Comparison of ENCODE assay signal across 1 cellular context in the genomic region with DNA sequence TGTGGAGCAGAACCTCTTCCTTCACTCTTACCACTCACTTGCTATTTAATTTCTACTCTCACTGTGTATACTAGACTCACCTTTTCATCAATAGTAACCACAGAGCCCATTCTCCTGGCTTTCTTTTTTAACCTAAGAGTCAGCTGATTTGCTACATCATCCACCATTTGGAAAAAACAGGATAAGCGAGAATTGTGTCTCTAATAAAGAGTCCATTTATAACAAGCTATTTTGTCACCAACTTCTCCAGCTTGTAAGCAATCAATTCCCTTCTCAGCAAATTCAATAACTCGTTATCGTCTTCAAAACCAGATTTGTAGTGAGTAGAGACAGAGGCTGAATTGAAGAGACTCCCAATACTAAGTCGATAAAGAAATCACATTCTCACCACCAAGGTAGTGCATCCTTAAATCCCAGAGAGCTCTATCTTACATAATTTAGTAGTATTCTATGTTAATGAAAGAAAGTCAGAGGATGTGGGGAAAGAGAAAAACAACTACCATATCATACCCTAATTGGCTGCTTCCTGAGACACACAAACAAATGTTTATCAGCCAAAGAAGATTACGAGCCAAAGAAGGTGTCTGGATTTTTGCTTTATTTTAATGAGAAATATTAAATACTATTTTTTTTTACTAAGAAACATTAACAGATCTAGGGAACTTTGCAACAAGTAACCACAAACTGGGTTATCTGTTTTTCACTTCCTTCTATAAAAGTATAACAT.
TF ChIP-seq lines count a peak whose summit lies in the region.

No MANE protein-coding gene starts in this region.

TF ChIP-seq in HepG2, 621 proteins besides CTCF, POLR2A, EP300 and RAD21:
- TF ChIP-seq ZNF619 (CRISPR knock-in tag; IDR thresholded peaks at IDR 0.05) (no peak), TBP (CRISPR knock-in tag; IDR thresholded peaks at IDR 0.05) (no peak), MAFF (IDR thresholded peaks at IDR 0.05; ENCODE audit: low read depth, low read length) (no peak), SALL1 (CRISPR knock-in tag; IDR thresholded peaks at IDR 0.05) (no peak), ZBTB14 (CRISPR knock-in tag; IDR thresholded peaks at IDR 0.05) (no peak), ZNF329 (CRISPR knock-in tag; IDR thresholded peaks at IDR 0.05; ENCODE audit: low read depth) (no peak), PHB2 (IDR thresholded peaks at IDR 0.05; ENCODE audit: partially characterized antibody) (no peak), THAP11 (CRISPR knock-in tag; IDR thresholded peaks at IDR 0.05) (no peak), ZFP91 (CRISPR knock-in tag; IDR thresholded peaks at IDR 0.05; ENCODE audit: borderline replicate concordance) (no peak), KLF6 (CRISPR knock-in tag; IDR thresholded peaks at IDR 0.05) (no peak), ZFP36 (IDR thresholded peaks at IDR 0.05; ENCODE audit: borderline replicate concordance, low read depth, low read length, partially characterized antibody) (no peak), KDM2A (CRISPR knock-in tag; IDR thresholded peaks at IDR 0.05; ENCODE audit: borderline replicate concordance, low read depth) (no peak), ZFP36L1 (CRISPR knock-in tag; IDR thresholded peaks at IDR 0.05) (no peak), ZUFSP (CRISPR knock-in tag; IDR thresholded peaks at IDR 0.05; ENCODE audit: borderline replicate concordance) (no peak)
